12 cellular contexts compared by ENCODE assay signal in the genomic region with DNA sequence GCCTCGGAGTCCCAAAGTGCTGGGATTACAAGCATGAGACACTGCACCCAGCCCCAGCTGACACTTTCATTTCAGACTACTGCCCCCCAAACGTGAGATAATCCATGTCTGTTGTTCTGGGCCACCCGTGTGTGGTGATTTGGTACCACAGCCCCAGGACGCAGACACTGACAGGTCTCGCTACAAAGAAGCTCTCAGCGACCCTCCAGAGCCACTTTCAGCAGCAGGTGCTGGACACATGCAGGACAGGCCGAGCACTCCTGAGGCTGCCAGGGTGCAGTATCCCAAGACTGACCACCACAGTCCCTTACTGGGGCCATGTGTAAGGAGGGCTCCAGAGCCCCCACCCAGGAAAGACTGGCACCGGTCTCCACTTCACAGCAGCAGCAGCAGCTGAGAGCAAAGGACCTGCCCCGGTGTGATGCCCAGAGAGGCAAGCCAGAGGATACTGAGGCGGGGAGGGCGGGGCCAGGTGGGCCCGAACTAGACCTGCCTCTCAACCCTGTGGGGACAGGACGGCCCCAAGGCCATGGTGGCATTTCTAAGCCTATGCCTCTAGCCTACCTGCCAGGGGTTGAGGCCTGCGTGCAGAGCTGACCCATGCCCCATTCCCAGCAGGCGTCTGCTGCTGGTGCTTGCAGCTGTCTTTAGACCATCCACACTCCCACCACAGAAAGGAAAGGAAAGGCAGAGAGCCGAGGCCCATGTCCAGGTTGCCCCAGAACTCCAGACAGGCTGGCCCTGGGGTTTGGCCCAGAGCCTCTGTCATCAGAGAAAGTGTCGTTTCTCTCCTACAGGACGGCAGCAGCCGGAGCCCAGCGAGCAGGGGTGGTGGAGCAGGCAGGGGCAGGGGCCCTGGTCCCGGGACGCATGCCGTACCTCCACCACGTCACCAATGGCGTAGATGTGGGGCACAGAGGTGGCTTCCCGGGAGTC. TPM values are rescaled to one million over a fixed set of nuclear protein-coding genes. Genes with fewer than 3 reads are reported as not detected.
DNase-seq lines count a peak whose midpoint lies in the region; ATAC-seq and TF ChIP-seq lines count a peak whose summit lies in the region.
"Had no signal": no experiment of that assay in that cellular context is flagged by ENCODE, and none has a peak within 500 bp of the region (broad histone marks: within the 10 kb centered on the region; RNA-seq: fewer than 3 reads in every experiment).

No MANE protein-coding gene starts in this region.

- peak overlapping the region; percentile 99 for H2BK12ac ChIP-seq in trophoblast cell (ENCODE audit: low read length)

- H2BK5ac ChIP-seq in trophoblast cell (ENCODE audit: low read depth, low read length, poor library complexity) = peak overlapping the region; percentile 80

- peaks cover 8% of the 10 kb centered on the region for H3K79me2 ChIP-seq in fibroblast of lung (ENCODE audit: control insufficient read depth, insufficient read depth, low read length)
- peaks cover 21% of the 10 kb centered on the region for H3K79me2 ChIP-seq in trophoblast cell (ENCODE audit: control insufficient read depth, insufficient read depth, low read length, poor library complexity)

- DNase-seq in CD14-positive monocyte (ENCODE audit: low spot score) (peak; percentile 28), fibroblast of lung (ENCODE audit: low read depth in 2 of 2) (no peak), trophoblast cell (peak in 1 of 2 donors; percentile 27)
- DNase-seq: NCI-H187 treated with DMSO at 0.1 percent for 48 hours had no signal

- H3K9me3 Mint-ChIP-seq in CD14-positive monocyte = no peaks in the 10 kb centered on the region
- H3K9me3 Mint-ChIP-seq: natural killer cell treated with Interleukin-12 subunit alpha and Interleukin-12 subunit beta and Interleukin-15 and Interleukin-18, amount 100 ng/mL, for 72 hours; stimulated activated memory B cell treated with anti-CD40 and anti-IgM and Interleukin-4, amounts not matched to agents 10 μg/mL and 1 μg/mL and 100 μg/mL, for 72 hours had no signal

- H2BK120ac ChIP-seq in trophoblast cell (ENCODE audit: insufficient read depth, low read length, poor library complexity) = peak overlapping the region; percentile 93

- no peak for TF ChIP-seq CTCF in CD14-positive monocyte (IDR thresholded peaks at IDR 0.05)
- TF ChIP-seq CTCF in fibroblast of lung (conservative IDR thresholded peaks at IDR 0.05 in 1 of 2, IDR thresholded peaks at IDR 0.05 in 1 of 2; ENCODE audit: low read depth in 1 of 2, low read length in 2 of 2) = no peak

- H4K12ac ChIP-seq in trophoblast cell (ENCODE audit: low read depth, low read length) = peak overlapping the region; percentile 15

- H3K9me3 ChIP-seq in HUES48 (ENCODE audit: control insufficient read depth, insufficient read depth, low read length) (no peaks in the 10 kb centered on the region), fibroblast of lung (ENCODE audit: control insufficient read depth, insufficient read depth, low read depth, low read length) (no peaks in the 10 kb centered on the region), trophoblast cell (ENCODE audit: insufficient read depth, low read depth, low read length) (peaks cover 1% of the 10 kb centered on the region)
- H3K9me3 ChIP-seq: body of pancreas had no signal

- H3K4me3 Mint-ChIP-seq in CD14-positive monocyte = no peak overlapping the region
- H3K4me3 Mint-ChIP-seq: natural killer cell treated with Interleukin-12 subunit alpha and Interleukin-12 subunit beta and Interleukin-15 and Interleukin-18, amount 100 ng/mL, for 72 hours; stimulated activated memory B cell treated with anti-CD40 and anti-IgM and Interleukin-4, amounts not matched to agents 10 μg/mL and 1 μg/mL and 100 μg/mL, for 72 hours had no signal

- H3K27me3 Mint-ChIP-seq in CD14-positive monocyte (ENCODE audit: low read depth in 3 of 3) = peaks cover 0 to 2% (median 0%) of the 10 kb centered on the region in 3 donors
- H3K27me3 Mint-ChIP-seq: natural killer cell treated with Interleukin-12 subunit alpha and Interleukin-12 subunit beta and Interleukin-15 and Interleukin-18, amount 100 ng/mL, for 72 hours; stimulated activated memory B cell treated with anti-CD40 and anti-IgM and Interleukin-4, amounts not matched to agents 10 μg/mL and 1 μg/mL and 100 μg/mL, for 72 hours had no signal

- no peaks in the 10 kb centered on the region for H4K20me1 ChIP-seq in fibroblast of lung (ENCODE audit: control insufficient read depth, extremely low read depth, insufficient read depth, low read length)

- peaks cover 23 to 55% of the 10 kb centered on the region in 2 donors for H3K36me3 Mint-ChIP-seq in CD14-positive monocyte
- H3K36me3 Mint-ChIP-seq: natural killer cell treated with Interleukin-12 subunit alpha and Interleukin-12 subunit beta and Interleukin-15 and Interleukin-18, amount 100 ng/mL, for 72 hours; stimulated activated memory B cell treated with anti-CD40 and anti-IgM and Interleukin-4, amounts not matched to agents 10 μg/mL and 1 μg/mL and 100 μg/mL, for 72 hours had no signal

- no peak for ATAC-seq in GM18498 (IDR thresholded peaks at IDR 0.05; ENCODE audit: unreplicated experiment)
- ATAC-seq in GM21528 (IDR thresholded peaks at IDR 0.05; ENCODE audit: low FRiP score, unreplicated experiment) = no peak
- no peak for ATAC-seq in HG02840 (IDR thresholded peaks at IDR 0.05; ENCODE audit: low FRiP score, unreplicated experiment)
- ATAC-seq: body of pancreas; GM12878; natural killer cell treated with Interleukin-12 subunit alpha and Interleukin-12 subunit beta and Interleukin-15 and Interleukin-18, amount 100 ng/mL, for 72 hours; stimulated activated memory B cell treated with anti-CD40 and anti-IgM and Interleukin-4, amounts not matched to agents 10 μg/mL and 1 μg/mL and 100 μg/mL, for 72 hours had no signal

- H2AFZ ChIP-seq in fibroblast of lung (ENCODE audit: low read length) = no peak overlapping the region
- peak overlapping the region; percentile 15 for H2AFZ ChIP-seq in trophoblast cell (ENCODE audit: insufficient read depth, low read length, poor library complexity)

- no peak overlapping the region for H3K4me2 ChIP-seq in fibroblast of lung (ENCODE audit: extremely low read depth, insufficient read depth, low read length)
- H3K4me2 ChIP-seq in trophoblast cell (ENCODE audit: low read length) = no peak overlapping the region

- intact Hi-C loops in CD14-positive monocyte (cut with micrococcal nuclease) = no loop called here

- peak overlapping the region; percentile 94 for H4K91ac ChIP-seq in trophoblast cell (ENCODE audit: low read depth, low read length)

- H3K27ac ChIP-seq in HUES48 (ENCODE audit: low read depth, low read length) (peak overlapping the region; percentile 99), fibroblast of lung (ENCODE audit: insufficient read depth, low read length) (peak overlapping the region; percentile 98), trophoblast cell (ENCODE audit: low read depth, low read length) (peak overlapping the region; percentile 99)
- H3K27ac ChIP-seq: body of pancreas had no signal

- no peak overlapping the region for H3K23ac ChIP-seq in trophoblast cell (ENCODE audit: low read length)

- H3K4me3 ChIP-seq in HUES48 (ENCODE audit: low read depth, low read length) = no peak overlapping the region
- no peak overlapping the region for H3K4me3 ChIP-seq in fibroblast of lung (replicated peaks in 1 of 4; ENCODE audit: control extremely low read depth in 1 of 4, insufficient read depth in 1 of 4, low read depth in 3 of 4, low read length in 4 of 4)
- no peak overlapping the region for H3K4me3 ChIP-seq in trophoblast cell (ENCODE audit: low read depth, low read length)
- H3K4me3 ChIP-seq: body of pancreas, GM12878 had no signal

- H3K9ac ChIP-seq in HUES48 (ENCODE audit: low read depth, low read length) = peak overlapping the region; percentile 84
- no peak overlapping the region for H3K9ac ChIP-seq in fibroblast of lung (ENCODE audit: insufficient read depth, low read length)
- no peak overlapping the region for H3K9ac ChIP-seq in trophoblast cell (ENCODE audit: low read length)

- H3K4me1 ChIP-seq in HUES48 (ENCODE audit: control insufficient read depth, insufficient read depth, low read length) (peaks cover 30% of the 10 kb centered on the region), fibroblast of lung (ENCODE audit: control insufficient read depth, extremely low read depth, insufficient read depth, low read length) (peaks cover 51% of the 10 kb centered on the region), trophoblast cell (ENCODE audit: control insufficient read depth in 1 of 2, insufficient read depth in 2 of 2, low read length in 2 of 2) (peaks cover 47 to 55% of the 10 kb centered on the region in 2 experiments)
- H3K4me1 ChIP-seq: body of pancreas had no signal

- H2AK5ac ChIP-seq in trophoblast cell (ENCODE audit: low read length) = peak overlapping the region; percentile 95

- H3K4me1 Mint-ChIP-seq in CD14-positive monocyte = peaks cover 23% of the 10 kb centered on the region

- H3K36me3 ChIP-seq in HUES48 (ENCODE audit: control insufficient read depth, insufficient read depth, low read length) (no peaks in the 10 kb centered on the region), fibroblast of lung (ENCODE audit: control insufficient read depth, insufficient read depth, low read length) (peaks cover 2% of the 10 kb centered on the region), trophoblast cell (ENCODE audit: control insufficient read depth in 1 of 2, insufficient read depth in 2 of 2, low read length in 2 of 2) (no peaks in the 10 kb centered on the region)

- H3K18ac ChIP-seq in trophoblast cell (ENCODE audit: low read length) = peak overlapping the region; percentile 66

- H3K79me1 ChIP-seq in trophoblast cell (ENCODE audit: low read length) = peaks cover 65% of the 10 kb centered on the region

- peak overlapping the region; percentile 62 for H3K4ac ChIP-seq in trophoblast cell (ENCODE audit: low read depth, low read length)

- no CpG with 5 or more reads among the region's 26 CpGs for WGBS in trophoblast cell (ENCODE audit: extremely low coverage, insufficient coverage, insufficient read length)

- peak overlapping the region; percentile 40 for H4K8ac ChIP-seq in trophoblast cell (ENCODE audit: low read depth, low read length)

- peak overlapping the region in 2 of 7 donors; percentile 6 to 30 for H3K27ac Mint-ChIP-seq in CD14-positive monocyte
- H3K27ac Mint-ChIP-seq: natural killer cell treated with Interleukin-12 subunit alpha and Interleukin-12 subunit beta and Interleukin-15 and Interleukin-18, amount 100 ng/mL, for 72 hours; stimulated activated memory B cell treated with anti-CD40 and anti-IgM and Interleukin-4, amounts not matched to agents 10 μg/mL and 1 μg/mL and 100 μg/mL, for 72 hours had no signal

- H3K14ac ChIP-seq in trophoblast cell (ENCODE audit: low read length) = peak overlapping the region; percentile 81

- H3K27me3 ChIP-seq in HUES48 (ENCODE audit: control insufficient read depth, insufficient read depth, low read length) (no peaks in the 10 kb centered on the region), fibroblast of lung (ENCODE audit: control insufficient read depth, insufficient read depth, low read length) (no peaks in the 10 kb centered on the region), trophoblast cell (ENCODE audit: insufficient read depth, low read length) (no peaks in the 10 kb centered on the region)
- H3K27me3 ChIP-seq: body of pancreas had no signal

RNA-seq across cellular contexts. Expression of gene GNB1L, which starts 28.0 kb away (rescaled TPM):
- 1 to 10 TPM; 4.8 to 6.0 TPM for polyA plus RNA-seq in CD14-positive monocyte
- 6.4 and 7.8 TPM in 2 replicates for total RNA-seq in fibroblast of lung
- 1.4 and 2.1 TPM in 2 replicates for polyA plus RNA-seq in fibroblast of lung
- 4.0 and 6.5 TPM in 2 replicates for polyA plus RNA-seq in fibroblast of lung (2012)
- polyA minus RNA-seq in fibroblast of lung (ENCODE audit: low replicate concordance) = 0.71 and 1.3 TPM in 2 replicates
- polyA plus RNA-seq in trophoblast cell (2013) = 10.4 and 11.5 TPM in 2 replicates

RNA-seq across cellular contexts. Expression of gene RTL10, which starts 28.0 kb away (rescaled TPM):
- polyA plus RNA-seq in CD14-positive monocyte = 1 to 10 TPM; 1.4 to 1.5 TPM
- 7.3 and 7.7 TPM in 2 replicates for total RNA-seq in fibroblast of lung
- 5.6 and 6.5 TPM in 2 replicates for polyA plus RNA-seq in fibroblast of lung
- 7.5 and 8.7 TPM in 2 replicates for polyA plus RNA-seq in fibroblast of lung (2012)
- polyA minus RNA-seq in fibroblast of lung (ENCODE audit: low replicate concordance) = 22.6 and 34.5 TPM in 2 replicates
- 10.8 and 11.6 TPM in 2 replicates for polyA plus RNA-seq in trophoblast cell (2013)

RNA-seq across cellular contexts. Expression of gene COMT, which starts 58.9 kb away (rescaled TPM):
- polyA plus RNA-seq in CD14-positive monocyte = 100 to 1,000 TPM; 329 to 400 TPM
- total RNA-seq in fibroblast of lung = 192 and 305 TPM in 2 replicates
- polyA plus RNA-seq in fibroblast of lung = 150 and 208 TPM in 2 replicates
- polyA plus RNA-seq in fibroblast of lung (2012) = 201 and 240 TPM in 2 replicates
- polyA minus RNA-seq in fibroblast of lung (ENCODE audit: low replicate concordance) = 94.0 and 188 TPM in 2 replicates
- polyA plus RNA-seq in trophoblast cell (2013) = 16.0 and 18.0 TPM in 2 replicates

RNA-seq across cellular contexts. Expression of gene TXNRD2, which starts 58.9 kb away (rescaled TPM):
- polyA plus RNA-seq in CD14-positive monocyte = 10 to 100 TPM; 24.9 to 30.8 TPM
- 18.2 and 30.7 TPM in 2 replicates for total RNA-seq in fibroblast of lung
- polyA plus RNA-seq in fibroblast of lung = 13.2 and 19.7 TPM in 2 replicates
- polyA plus RNA-seq in fibroblast of lung (2012) = 17.7 and 33.3 TPM in 2 replicates
- polyA minus RNA-seq in fibroblast of lung (ENCODE audit: low replicate concordance) = 32.4 and 45.4 TPM in 2 replicates
- polyA plus RNA-seq in trophoblast cell (2013) = 2.2 and 2.6 TPM in 2 replicates
